10 cellular contexts compared by ENCODE assay signal in the genomic region with DNA sequence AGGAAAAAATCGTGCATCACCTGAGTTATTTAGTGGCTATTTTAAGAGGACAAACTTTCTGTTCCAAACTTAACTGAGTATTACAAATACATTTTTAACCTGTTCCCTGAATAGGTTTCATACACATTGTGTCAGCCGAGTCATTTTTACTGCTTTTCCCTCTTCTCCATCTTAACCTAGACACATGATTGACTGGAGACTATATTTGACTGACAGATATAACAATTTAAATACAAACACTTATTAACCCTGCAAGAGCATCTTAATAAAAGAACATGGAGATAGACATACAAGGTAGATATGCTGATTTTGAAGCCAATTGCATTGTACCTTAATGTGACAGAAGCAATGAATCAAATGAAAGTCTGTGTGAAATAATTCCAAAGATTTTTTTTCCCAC.
ATAC-seq and TF ChIP-seq lines count a peak whose summit lies in the region.
"Had no signal": no experiment of that assay in that cellular context is flagged by ENCODE, and none has a peak within 500 bp of the region (broad histone marks: within the 10 kb centered on the region; RNA-seq: fewer than 3 reads in every experiment).

No MANE protein-coding gene starts in this region.

- peak; percentile 28 for TF ChIP-seq RAD21 in neural cell (conservative IDR thresholded peaks at IDR 0.05)

- H3K36me3 ChIP-seq in neural cell (ENCODE audit: insufficient read depth, low read length) = no peaks in the 10 kb centered on the region
- H3K36me3 ChIP-seq: BE2C; BLaER1; BLaER1 treated with 17β-estradiol and CSF1 and Interleukin-3, amounts not matched to agents 10 nM and 100 nM had no signal

- no peaks in the 10 kb centered on the region for H3K79me2 ChIP-seq in neural cell (replicated peaks; ENCODE audit: insufficient read depth, low read length)

- H3K4me3 ChIP-seq in neural cell (ENCODE audit: low read length) = no peak overlapping the region
- H3K4me3 ChIP-seq: A549; BLaER1; BLaER1 treated with 17β-estradiol and CSF1 and Interleukin-3, amounts not matched to agents 10 nM and 100 nM had no signal

- no peak overlapping the region for H3K27ac ChIP-seq in neural cell (ENCODE audit: low read length)
- H3K27ac ChIP-seq: 22Rv1; A549; BLaER1; BLaER1 treated with 17β-estradiol and CSF1 and Interleukin-3, amounts not matched to agents 10 nM and 100 nM; C4-2B had no signal

- no peak overlapping the region for H2AFZ ChIP-seq in neural cell (ENCODE audit: low read depth, low read length)

- no peaks in the 10 kb centered on the region for H3K27me3 ChIP-seq in neural cell (ENCODE audit: insufficient read depth, low read depth, low read length)
- H3K27me3 ChIP-seq: BE2C; BLaER1; BLaER1 treated with 17β-estradiol and CSF1 and Interleukin-3, amounts not matched to agents 10 nM and 100 nM had no signal

- H3K4me2 ChIP-seq in neural cell (ENCODE audit: low read length) = no peak overlapping the region
- H3K4me2 ChIP-seq: A549; BLaER1; BLaER1 treated with 17β-estradiol and CSF1 and Interleukin-3, amounts not matched to agents 10 nM and 100 nM had no signal

- H3F3A ChIP-seq in neural cell (ENCODE audit: insufficient read depth, low read length, poor library complexity, severe bottlenecking) = no peaks in the 10 kb centered on the region

- ATAC-seq in HG03442 (IDR thresholded peaks at IDR 0.05; ENCODE audit: unreplicated experiment) = no peak
- ATAC-seq: A549; CD8-positive, alpha-beta T cell had no signal

- H4K20me1 ChIP-seq in neural cell (ENCODE audit: insufficient read depth) = no peaks in the 10 kb centered on the region
- H4K20me1 ChIP-seq: BLaER1; BLaER1 treated with 17β-estradiol and CSF1 and Interleukin-3, amounts not matched to agents 10 nM and 100 nM had no signal

- peak; percentile 97 for TF ChIP-seq EP300 in neural cell (conservative IDR thresholded peaks at IDR 0.05; ENCODE audit: poor library complexity, severe bottlenecking)

- no peaks in the 10 kb centered on the region for H3K9me3 ChIP-seq in neural cell (ENCODE audit: low read length)
- H3K9me3 ChIP-seq: A549, BE2C, BLaER1, Caco-2 had no signal

- no peaks in the 10 kb centered on the region for H3K9me2 ChIP-seq in neural cell (ENCODE audit: insufficient read depth, low read length)

- H3K9ac ChIP-seq in neural cell (ENCODE audit: low read length) = no peak overlapping the region
- H3K9ac ChIP-seq: BLaER1; BLaER1 treated with 17β-estradiol and CSF1 and Interleukin-3, amounts not matched to agents 10 nM and 100 nM had no signal

- TF ChIP-seq CTCF in neural cell (IDR thresholded peaks at IDR 0.05; ENCODE audit: poor library complexity, severe bottlenecking) = no peak

TF ChIP-seq in neural cell, 6 proteins besides CTCF, POLR2A, EP300 and RAD21:
- TF ChIP-seq POLR2AphosphoS5 (IDR thresholded peaks at IDR 0.05) (peak; percentile 77), EZH2 (IDR thresholded peaks at IDR 0.05; ENCODE audit: borderline replicate concordance, insufficient read depth, low read length, poor library complexity, severe bottlenecking) (no peak)
